Comparison of ENCODE assay signal across 26 cellular contexts in the genomic region with DNA sequence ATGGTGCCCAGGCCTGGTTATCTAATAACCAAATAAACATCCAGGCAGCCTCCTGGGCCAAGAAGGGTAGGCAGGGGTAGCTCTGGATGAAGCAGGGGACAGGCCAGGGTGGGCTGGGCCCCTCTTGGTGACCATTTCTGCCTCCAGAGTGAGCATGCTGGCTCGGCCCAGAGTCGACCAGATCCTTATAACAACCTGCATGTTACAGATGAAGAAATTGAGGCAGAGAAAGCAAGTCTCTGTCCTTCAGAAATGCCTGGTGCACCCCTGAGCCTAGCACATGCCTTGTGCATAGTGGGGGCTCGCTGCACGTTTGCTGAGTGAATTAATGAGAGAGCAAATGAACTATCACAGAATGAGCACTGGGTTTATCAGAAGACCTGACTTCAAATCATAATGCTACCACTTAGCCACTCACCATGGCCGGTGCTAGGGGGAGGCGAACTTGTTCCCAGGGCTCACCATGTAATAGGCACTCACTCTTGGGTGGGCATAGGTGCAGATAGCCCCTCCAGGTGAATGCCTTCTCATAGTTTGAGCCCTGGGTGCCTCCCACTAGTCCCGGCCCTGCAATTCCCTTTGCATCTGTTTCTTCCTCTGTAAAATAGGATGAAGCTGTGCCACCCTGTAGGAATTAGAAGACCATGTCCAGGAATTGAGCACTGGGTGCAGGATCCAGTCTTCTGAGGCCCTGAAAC. TPM values are rescaled to one million over a fixed set of nuclear protein-coding genes. Genes with fewer than 3 reads are reported as not detected.
"Had no signal": no experiment of that assay in that cellular context is flagged by ENCODE, and none has a peak within 500 bp of the region (broad histone marks: within the 10 kb centered on the region; RNA-seq: fewer than 3 reads in every experiment).

No MANE protein-coding gene starts in this region.

- H3K4me3 Mint-ChIP-seq: central memory CD8-positive, alpha-beta T cell; dendritic cell treated with granulocyte-macrophage colony-stimulating factor and Interleukin-4, amounts not matched to agents 40 ng/mL and 50 ng/mL, for 4 days; naive thymus-derived CD8-positive, alpha-beta T cell; stimulated activated naive CD8-positive, alpha-beta T cell treated with anti-CD3 and anti-CD28 coated beads, Interleukin-15, amount 100 ng/mL, for 72 hours had no signal

- H3K9me3 Mint-ChIP-seq: central memory CD8-positive, alpha-beta T cell; dendritic cell treated with granulocyte-macrophage colony-stimulating factor and Interleukin-4, amounts not matched to agents 40 ng/mL and 50 ng/mL, for 4 days; naive thymus-derived CD8-positive, alpha-beta T cell; stimulated activated naive CD8-positive, alpha-beta T cell treated with anti-CD3 and anti-CD28 coated beads, Interleukin-15, amount 100 ng/mL, for 72 hours had no signal

- H3K4me1 Mint-ChIP-seq: central memory CD8-positive, alpha-beta T cell; stimulated activated naive CD8-positive, alpha-beta T cell treated with anti-CD3 and anti-CD28 coated beads, Interleukin-15, amount 100 ng/mL, for 72 hours had no signal

- ATAC-seq: foreskin keratinocyte; gastroesophageal sphincter; heart left ventricle; left cardiac atrium; lower lobe of right lung; naive thymus-derived CD8-positive, alpha-beta T cell; right cardiac atrium; stimulated activated naive CD8-positive, alpha-beta T cell treated with anti-CD3 and anti-CD28 coated beads, Interleukin-15, amount 100 ng/mL, for 72 hours had no signal

- H3K36me3 ChIP-seq: colonic mucosa, esophagus muscularis mucosa, gastroesophageal sphincter, heart left ventricle, left ventricle myocardium inferior, lower lobe of right lung, prostate gland, suprapubic skin, transverse colon had no signal

- H3K27ac Mint-ChIP-seq: dendritic cell treated with granulocyte-macrophage colony-stimulating factor and Interleukin-4, amounts not matched to agents 40 ng/mL and 50 ng/mL, for 4 days; naive thymus-derived CD8-positive, alpha-beta T cell; stimulated activated naive CD8-positive, alpha-beta T cell treated with anti-CD3 and anti-CD28 coated beads, Interleukin-15, amount 100 ng/mL, for 72 hours had no signal

- H3K9me3 ChIP-seq: colonic mucosa, esophagus muscularis mucosa, gastroesophageal sphincter, heart left ventricle, left ventricle myocardium inferior, lower lobe of right lung, prostate gland, suprapubic skin, transverse colon had no signal

- H3K4me3 ChIP-seq: colonic mucosa, esophagus muscularis mucosa, gastroesophageal sphincter, heart left ventricle, hepatocyte, left ventricle myocardium inferior, lower lobe of right lung, prostate gland, skin epidermis, suprapubic skin, transverse colon had no signal

- H3K4me1 ChIP-seq: colonic mucosa, lower lobe of right lung, parathyroid adenoma, prostate gland, transverse colon had no signal

- H3K27ac ChIP-seq: colonic mucosa, esophagus muscularis mucosa, foreskin keratinocyte, gastroesophageal sphincter, heart left ventricle, hepatocyte, left ventricle myocardium inferior, lower lobe of right lung, parathyroid adenoma, prostate gland, suprapubic skin, transverse colon had no signal

- DNase-seq: colonic mucosa; effector memory CD4-positive, alpha-beta T cell; foreskin keratinocyte; heart left ventricle; left cardiac atrium; left ventricle myocardium inferior; lower lobe of right lung; naive thymus-derived CD8-positive, alpha-beta T cell; occipital lobe; right cardiac atrium; stimulated activated CD4-positive, alpha-beta T cell treated with anti-CD3 and anti-CD28 coated beads, Interleukin-15, amount 100 ng/mL, for 24 hours; stimulated activated CD4-positive, alpha-beta T cell treated with anti-CD3 and anti-CD28 coated beads, Interleukin-4, amount 100 ng/mL, for 1 hour; stimulated activated CD8-positive, alpha-beta memory T cell treated with anti-CD3 and anti-CD28 coated beads, Interleukin-4, amount 100 ng/mL, for 48 hours; stimulated activated naive CD4-positive, alpha-beta T cell; stimulated activated naive CD8-positive, alpha-beta T cell treated with anti-CD3 and anti-CD28 coated beads, Interleukin-15, amount 100 ng/mL, for 72 hours; transverse colon had no signal

RNA-seq across cellular contexts. Expression of a gene that starts 3.8 kb away (rescaled TPM):
- total RNA-seq: lower lobe of right lung; mesenteric fat pad; naive thymus-derived CD8-positive, alpha-beta T cell; occipital lobe had no signal
